30 cellular contexts compared by ENCODE assay signal in genomic region chr15:91153954-91154353, GRCh38. TPM values are rescaled to one million over a fixed set of nuclear protein-coding genes. Genes with fewer than 3 reads are reported as not detected.
"Had no signal": no experiment of that assay in that cellular context is flagged by ENCODE, and none has a peak within 500 bp of the region (broad histone marks: within the 10 kb centered on the region; RNA-seq: fewer than 3 reads in every experiment).

No MANE protein-coding gene starts in this region.

- H3K4me3 ChIP-seq: esophagus muscularis mucosa, gastrocnemius medialis, heart left ventricle had no signal

- FAIRE-seq: astrocyte, bronchial epithelial cell had no signal

- H3K27ac ChIP-seq: brain microvascular endothelial cell, esophagus muscularis mucosa, foreskin keratinocyte, gastrocnemius medialis, heart left ventricle, VCaP had no signal

- ATAC-seq: activated CD4-positive, CD25-positive, alpha-beta regulatory T cell treated with anti-CD3 and anti-CD28 coated beads, Interleukin-2, amount 50 U/mL, for 24 hours; activated T-cell treated with anti-CD3 and anti-CD28 coated beads, Interleukin-2, amount 50 U/mL, for 72 hours; activated T-helper 17 cell treated with anti-CD3 and anti-CD28 coated beads, Interleukin-2, amount 50 U/mL, for 72 hours; effector memory CD8-positive, alpha-beta T cell; foreskin keratinocyte; gastrocnemius medialis; heart left ventricle had no signal

- H3K4me1 ChIP-seq: esophagus muscularis mucosa, foreskin keratinocyte, gastrocnemius medialis had no signal

- H3K36me3 ChIP-seq: brain microvascular endothelial cell, esophagus muscularis mucosa, gastrocnemius medialis, heart left ventricle had no signal

- H3K9me3 ChIP-seq: esophagus muscularis mucosa, gastrocnemius medialis, heart left ventricle had no signal

- DNase-seq: activated B cell treated with CpG ODN at 0.5 μM for 24 hours; activated CD4-positive, alpha-beta memory T cell treated with anti-CD3 and anti-CD28 coated beads, Interleukin-2, amount 10 ng/mL, durations not matched to agents 7 days and 5 days; activated CD4-positive, alpha-beta T cell treated with anti-CD3 and anti-CD28 coated beads, Interleukin-2, amount 10 ng/mL, durations not matched to agents 24 days and 14 days; activated CD8-positive, alpha-beta memory T cell treated with anti-CD3 and anti-CD28 coated beads, Interleukin-2, amount 50 U/mL, for 48 hours; activated effector memory CD4-positive, alpha-beta T cell treated with Interleukin-2 at 50 U/mL for 16 hours; activated gamma-delta T cell treated with Interleukin-2 at 50 U/mL for 16 hours; activated naive CD4-positive, alpha-beta T cell treated with anti-CD3 and anti-CD28 coated beads, Interleukin-2, amount 50 U/mL, for 16 hours; activated naive CD4-positive, alpha-beta T cell treated with Interleukin-2 at 50 U/mL for 16 hours; activated T-cell treated with anti-CD3 and anti-CD28 coated beads for 4 hours; activated T-cell treated with anti-CD3 and anti-CD28 coated beads, Interleukin-2, amount 50 U/mL, for 24 hours; activated T-cell treated with anti-CD3 and anti-CD28 coated beads, Interleukin-2, amount 50 U/mL, for 72 hours; amniotic stem cell; anterior cingulate cortex; brain microvascular endothelial cell; cortex of kidney; dermis blood vessel endothelial cell; effector CD4-positive, alpha-beta T cell; effector memory CD8-positive, alpha-beta T cell; erythroblast; foreskin keratinocyte; gastrocnemius medialis; glutamatergic neuron; heart left ventricle; T-helper 2 cell had no signal

- H3K27me3 ChIP-seq: brain microvascular endothelial cell had no signal

RNA-seq across cellular contexts. Expression of gene SV2B, which starts 53.9 kb away (rescaled TPM):
- total RNA-seq: activated B cell treated with CpG ODN at 0.5 μM for 24 hours, astrocyte, foreskin keratinocyte had no signal
- polyA plus RNA-seq: foreskin keratinocyte had no signal
